In genomic region chr2:38113999-38114708, GRCh38 we compare ENCODE assay signal across 13 cellular contexts. TPM values are rescaled to one million over a fixed set of nuclear protein-coding genes. Genes with fewer than 3 reads are reported as not detected.
DNase-seq lines count a peak whose midpoint lies in the region; ATAC-seq, FAIRE-seq and TF ChIP-seq lines count a peak whose summit lies in the region.
"Had no signal": no experiment of that assay in that cellular context is flagged by ENCODE, and none has a peak within 500 bp of the region (broad histone marks: within the 10 kb centered on the region; RNA-seq: fewer than 3 reads in every experiment).

No MANE protein-coding gene starts in this region.

- H3K79me2 ChIP-seq in K562 (ENCODE audit: control insufficient read depth, insufficient read depth, low read length): no peaks in the 10 kb centered on the region
- H3K79me2 ChIP-seq in hepatocyte: no peaks in the 10 kb centered on the region

- FAIRE-seq in K562 (lab: Jason Lieb, UNC): no peak
- FAIRE-seq: colon had no signal

- intact Hi-C loops in K562 (cut with micrococcal nuclease): no loop called here

- H3K4me2 ChIP-seq in K562 (ENCODE audit: insufficient read depth, low read length) (no peak overlapping the region), hepatocyte (no peak overlapping the region)

- no peak for TF ChIP-seq POLR2A in K562 (conservative IDR thresholded peaks at IDR 0.05)

- H3K4me3 ChIP-seq in K562 (no peak overlapping the region), hepatocyte (no peak overlapping the region)
- H3K4me3 ChIP-seq: mucosa of descending colon, SJCRH30 had no signal

- H3K4me1 ChIP-seq in K562 (replicated peaks in 1 of 2; ENCODE audit: control insufficient read depth in 2 of 2, insufficient read depth in 2 of 2, low read length in 2 of 2) (no peaks in the 10 kb centered on the region), hepatocyte (ENCODE audit: insufficient read depth) (peaks cover 10% of the 10 kb centered on the region)
- H3K4me1 ChIP-seq: SJCRH30 had no signal

- H2AFZ ChIP-seq in K562 (ENCODE audit: low read depth, low read length) (no peak overlapping the region), hepatocyte (no peak overlapping the region)

- BruUV-seq in K562 (replicated peaks; lab: Mats Ljungman, UMichigan): no TSS peak

- no peaks in the 10 kb centered on the region for H3K36me3 ChIP-seq in K562 (ENCODE audit: control insufficient read depth, insufficient read depth, low read length)
- H3K36me3 ChIP-seq in hepatocyte (replicated peaks; ENCODE audit: insufficient read depth, low read depth): no peaks in the 10 kb centered on the region
- H3K36me3 ChIP-seq: SJCRH30 had no signal

- H3K9me3 ChIP-seq in K562 (replicated peaks; ENCODE audit: control insufficient read depth, insufficient read depth, low read depth, low read length): no peaks in the 10 kb centered on the region
- H3K9me3 ChIP-seq in hepatocyte (ENCODE audit: low read depth): no peaks in the 10 kb centered on the region
- H3K9me3 ChIP-seq: mucosa of descending colon, SJCRH30 had no signal

- no peaks in the 10 kb centered on the region for H4K20me1 ChIP-seq in K562 (replicated peaks; ENCODE audit: control insufficient read depth, insufficient read depth, low read length)
- no peaks in the 10 kb centered on the region for H4K20me1 ChIP-seq in hepatocyte (ENCODE audit: insufficient read depth, poor library complexity, severe bottlenecking)

- in situ Hi-C loops in K562 (cut with MboI): no loop called here

- 0% methylated on average over 4 of the region's 4 CpGs for WGBS in K562 (ENCODE audit: insufficient coverage, low coverage, missing lambda C conversion rate)
- 81% methylated on average over 4 of the region's 4 CpGs for WGBS in hepatocyte (ENCODE audit: low lambda C conversion rate, missing lambda C conversion rate)

- no peak overlapping the region for H3K27ac ChIP-seq in K562 (ENCODE audit: extremely low read depth, low read depth, low read length)
- peak overlapping the region; percentile 35 for H3K27ac ChIP-seq in hepatocyte
- H3K27ac ChIP-seq: SJCRH30 had no signal

- DNase-seq in MV-4-11 (lab: John Stamatoyannopoulos, UW) (peak; percentile 92), K562 (ENCODE audit: extremely low read depth in 1 of 4, low spot score in 3 of 4) (no peak), hepatocyte (ENCODE audit: low spot score) (no peak), superior temporal gyrus (ENCODE audit: extremely low spot score) (peak; percentile 64), RKO (ENCODE audit: low spot score) (no peak), Kasumi-1 (lab: John Stamatoyannopoulos, UW) (no peak)
- DNase-seq: mucosa of descending colon, NCI-H2227 treated with DMSO at 0.1 percent for 48 hours, retina, SJCRH30 had no signal

- no peaks in the 10 kb centered on the region for H3K9me2 ChIP-seq in hepatocyte (replicated peaks; ENCODE audit: insufficient read depth)

- POLR2A ChIA-PET in K562 (lab: Yijun Ruan, JAX): interaction anchor here (0.6 kb wide), 2 partner anchors 188 to 602 kb away, joined by 3 read pairs; no protein-coding TSS in a partner anchor

- H3K27me3 ChIP-seq in K562 (ENCODE audit: control insufficient read depth in 2 of 2, insufficient read depth in 2 of 2, low read length in 2 of 2): peaks cover 0 to 20% of the 10 kb centered on the region in 2 experiments; a peak in 3 of 5 replicates
- no peaks in the 10 kb centered on the region for H3K27me3 ChIP-seq in hepatocyte
- H3K27me3 ChIP-seq: SJCRH30 had no signal

- TF ChIP-seq RAD21 in K562 (CRISPR knock-in tag; conservative IDR thresholded peaks at IDR 0.05 in 1 of 2, IDR thresholded peaks at IDR 0.05 in 1 of 2): no peak

- no peak for TF ChIP-seq CTCF in K562 (IDR thresholded peaks at IDR 0.05 in 2 of 3, conservative IDR thresholded peaks at IDR 0.05 in 1 of 3; ENCODE audit: insufficient read depth in 2 of 3, low read depth in 1 of 3, low read length in 3 of 3)
- no peak for TF ChIP-seq CTCF in hepatocyte (IDR thresholded peaks at IDR 0.05; ENCODE audit: poor library complexity)

- no peak for TF ChIP-seq EP300 in K562 (IDR thresholded peaks at IDR 0.05; ENCODE audit: low read length)

- CTCF ChIA-PET in K562 (lab: Yijun Ruan, JAX; ENCODE audit: low intra/inter-chr PET ratio): interaction anchor here (0.7 kb wide), 1 partner anchor 160 kb away, joined by 3 read pairs; no protein-coding TSS in a partner anchor

- H3K9me1 ChIP-seq in K562 (ENCODE audit: control insufficient read depth, insufficient read depth, low read length): no peaks in the 10 kb centered on the region

- no peak for ATAC-seq in K562
- ATAC-seq in HG03460 (IDR thresholded peaks at IDR 0.05; ENCODE audit: unreplicated experiment): no peak
- ATAC-seq: activated T-helper 17 cell treated with anti-CD3 and anti-CD28 coated beads, Interleukin-2, amount 50 U/mL, for 72 hours; mucosa of descending colon had no signal

- no peak overlapping the region; a peak in 1 of 4 replicates for H3K9ac ChIP-seq in K562 (ENCODE audit: insufficient read depth in 1 of 2, low read depth in 2 of 2, low read length in 2 of 2)

TF ChIP-seq in K562, 482 proteins besides CTCF, POLR2A, EP300 and RAD21:
- no peak for TF ChIP-seq THAP12 (CRISPR knock-in tag; IDR thresholded peaks at IDR 0.05)
- TF ChIP-seq COPS2 (conservative IDR thresholded peaks at IDR 0.05): no peak
- no peak for TF ChIP-seq CEBPB (tag; IDR thresholded peaks at IDR 0.05)
- TF ChIP-seq RFX1 (IDR thresholded peaks at IDR 0.05): peak; percentile 44

RNA-seq across cellular contexts. Expression of gene CYP1B1, which starts 38.2 kb away (rescaled TPM):
- total RNA-seq in K562 (2011; cell fraction: chromatin; rRNA removed; ENCODE audit: low replicate concordance): not detected in 2 replicates
- total RNA-seq in K562 (2011; cell fraction: nucleolus; rRNA removed): not detected in 2 replicates
- not detected in 2 replicates for total RNA-seq in K562 (2011; cell fraction: nucleoplasm; rRNA removed)
- total RNA-seq in K562 (2014; rRNA removed) (not detected in 2 replicates), K562 (2014; rRNA removed; fragmentation: Illumina TruSeq; extraction: Trizol) (not detected in 2 replicates), K562 (2015; rRNA removed; fragmentation: Illumina TruSeq; extraction: Trizol) (not detected in 2 replicates), K562 (2021) (0.07 and 0.13 TPM in 2 replicates), hepatocyte (23.2 and 28.9 TPM in 2 replicates)
- polyA plus RNA-seq in K562 (2011; rRNA removed) (not detected in 2 replicates), K562 (2014; fragmentation: Illumina TruSeq; extraction: Trizol) (not detected in 2 replicates), K562 (2014; fragmentation: Nextera tagmentation; extraction: Ambion mirVana) (not detected), K562 (2014; rRNA removed) (not detected in 2 replicates), hepatocyte (32.7 and 38.5 TPM in 2 replicates)
- polyA plus RNA-seq in K562 (2011; cell fraction: cytosol; rRNA removed): not detected in 2 replicates
- polyA plus RNA-seq in K562 (2011; cell fraction: nucleus; rRNA removed): not detected in 2 replicates
- not detected in 2 replicates for polyA plus RNA-seq in K562 (2012)
- polyA minus RNA-seq in K562 (2011; rRNA and poly(A)+ RNA removed): not detected in 2 replicates
- polyA minus RNA-seq in K562 (2011; cell fraction: cytosol; rRNA and poly(A)+ RNA removed): not detected in 2 replicates
- not detected in 2 replicates for polyA minus RNA-seq in K562 (2011; cell fraction: nucleus; rRNA and poly(A)+ RNA removed)
- total RNA-seq: SJCRH30 had no signal

Comparison
In these comparisons a context has a peak if more than half of its experiments do, and no peak if none do; other contexts are left out.
1. DNase-seq: peak in MV-4-11 (single experiment) and superior temporal gyrus (single experiment); none in K562 (0 of 4), hepatocyte (single experiment), RKO (single experiment) and Kasumi-1 (0 of 2).
2. RNA of gene CYP1B1, which starts 38.2 kb away (total RNA-seq): 23.2 to 28.9 TPM in hepatocyte; 0.07 to 0.13 TPM in K562; every median in the first group is over 10 times any median in the second.